15 cellular contexts compared by ENCODE assay signal in the genomic region with DNA sequence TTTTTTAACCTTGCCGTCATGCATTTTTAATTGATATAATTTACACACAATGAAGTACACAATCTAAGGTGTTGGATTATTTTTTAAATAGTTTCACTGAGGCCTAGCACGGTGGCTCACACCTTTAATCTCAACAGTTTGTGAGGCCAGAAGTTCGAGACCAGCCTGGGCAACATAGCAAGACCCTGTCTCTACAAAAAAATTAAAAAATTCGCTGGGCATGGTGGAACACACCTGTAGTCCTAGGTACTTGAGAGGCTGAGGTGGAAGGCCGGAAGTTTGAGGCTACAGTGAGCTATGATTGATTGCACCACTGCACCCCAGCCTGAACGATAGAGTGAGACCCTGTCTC.
"Had no signal": no experiment of that assay in that cellular context is flagged by ENCODE, and none has a peak within 500 bp of the region (broad histone marks: within the 10 kb centered on the region; RNA-seq: fewer than 3 reads in every experiment).

No MANE protein-coding gene starts in this region.

- H3K4me3 ChIP-seq: adrenal gland, cardiac muscle cell, dorsolateral prefrontal cortex, esophagus squamous epithelium had no signal

- H3K36me3 ChIP-seq: adrenal gland, cardiac muscle cell, esophagus squamous epithelium had no signal

- H3K4me1 ChIP-seq: parathyroid adenoma had no signal

- H3K9ac ChIP-seq: parathyroid adenoma had no signal

- ATAC-seq: activated T-cell treated with anti-CD3 and anti-CD28 coated beads, Interleukin-2, amount 50 U/mL, for 4 hours; foreskin keratinocyte; stimulated activated effector memory CD8-positive, alpha-beta T cell treated with anti-CD3 and anti-CD28 coated beads, Interleukin-12 subunit alpha, Interleukin-12 subunit beta, amount 100 ng/mL, for 72 hours had no signal

- H2AFZ ChIP-seq: parathyroid adenoma had no signal

- H3K9me3 ChIP-seq: adrenal gland, esophagus squamous epithelium had no signal

- H3K27ac ChIP-seq: adrenal gland, cardiac muscle cell, dorsolateral prefrontal cortex, esophagus squamous epithelium, foreskin keratinocyte, parathyroid adenoma had no signal

- DNase-seq: activated CD4-positive, alpha-beta memory T cell treated with anti-CD3 and anti-CD28 coated beads, Interleukin-2, amount 10 ng/mL, durations not matched to agents 7 days and 5 days; activated effector memory CD4-positive, alpha-beta T cell treated with Interleukin-2 at 50 U/mL for 16 hours; activated naive CD4-positive, alpha-beta T cell treated with anti-CD3 and anti-CD28 coated beads, Interleukin-2, amount 50 U/mL, for 16 hours; activated T-cell treated with anti-CD3 and anti-CD28 coated beads, Interleukin-2, amount 50 U/mL, for 4 hours; adrenal gland; dorsolateral prefrontal cortex; esophagus squamous epithelium; foreskin keratinocyte; stimulated activated CD4-positive, alpha-beta T cell treated with anti-CD3 and anti-CD28 coated beads, Interleukin-12 subunit alpha, Interleukin-12 subunit beta, amount 100 ng/mL, for 4 hours; stimulated activated CD4-positive, alpha-beta T cell treated with anti-CD3 and anti-CD28 coated beads, Interleukin-2, amount 100 ng/mL, for 24 hours; T-helper 1 cell had no signal

- H3K27me3 ChIP-seq: adrenal gland, cardiac muscle cell, dorsolateral prefrontal cortex, esophagus squamous epithelium, foreskin keratinocyte had no signal

- FAIRE-seq: endometrium had no signal
